27 cellular contexts compared by ENCODE assay signal in genomic region chr19:41990615-41991014, GRCh38. TPM values are rescaled to one million over a fixed set of nuclear protein-coding genes. Genes with fewer than 3 reads are reported as not detected.
"Had no signal": no experiment of that assay in that cellular context is flagged by ENCODE, and none has a peak within 500 bp of the region (broad histone marks: within the 10 kb centered on the region; RNA-seq: fewer than 3 reads in every experiment).

No MANE protein-coding gene starts in this region.

- H3K4me3 Mint-ChIP-seq: neural crest cell; stimulated activated naive B cell treated with anti-CD40 and anti-IgM and Interleukin-4, amounts not matched to agents 10 μg/mL and 1 μg/mL and 100 μg/mL, for 72 hours had no signal

- FAIRE-seq: islet of Langerhans, kidney, pancreas, urothelium cell line had no signal

- H3K9me3 ChIP-seq: lower lobe of right lung, pancreas, psoas muscle, stomach, thoracic aorta, tibial artery, upper lobe of right lung had no signal

- H3K27ac Mint-ChIP-seq: naive thymus-derived CD8-positive, alpha-beta T cell; nephron; stimulated activated naive B cell treated with anti-CD40 and anti-IgM and Interleukin-4, amounts not matched to agents 10 μg/mL and 1 μg/mL and 100 μg/mL, for 72 hours had no signal

- H3K4me1 ChIP-seq: pancreas, psoas muscle had no signal

- ATAC-seq: lower lobe of right lung; naive thymus-derived CD8-positive, alpha-beta T cell; pancreas; psoas muscle; sciatic nerve; stimulated activated naive B cell treated with anti-CD40 and anti-IgM and Interleukin-4, amounts not matched to agents 10 μg/mL and 1 μg/mL and 100 μg/mL, for 72 hours; stimulated activated naive CD8-positive, alpha-beta T cell treated with anti-CD3 and anti-CD28 coated beads, Interleukin-15, Interleukin-2, amounts not matched to agents 100 U/mL and 50 U/mL, for 24 hours; upper lobe of right lung had no signal

- H3K36me3 ChIP-seq: lower lobe of right lung, pancreas, stomach, thoracic aorta, tibial artery, upper lobe of right lung had no signal

- H3K27ac ChIP-seq: lower lobe of right lung, pancreas, psoas muscle, skin epidermis, stomach, thoracic aorta, tibial artery, upper lobe of right lung had no signal

- H3K9me3 Mint-ChIP-seq: immature natural killer cell; naive thymus-derived CD8-positive, alpha-beta T cell; neural crest cell; stimulated activated naive B cell treated with anti-CD40 and anti-IgM and Interleukin-4, amounts not matched to agents 10 μg/mL and 1 μg/mL and 100 μg/mL, for 72 hours had no signal

- DNase-seq: hypothalamus; immature natural killer cell; kidney; lower lobe of right lung; mammary epithelial cell; mesenchymal stem cell; naive thymus-derived CD8-positive, alpha-beta T cell; nucleus accumbens; psoas muscle; stimulated activated CD4-positive, alpha-beta T cell treated with anti-CD3 and anti-CD28 coated beads, Interleukin-12 subunit alpha, Interleukin-12 subunit beta, amount 100 ng/mL, for 4 hours; stimulated activated CD4-positive, alpha-beta T cell treated with anti-CD3 and anti-CD28 coated beads, Interleukin-15, amount 100 ng/mL, for 24 hours; stimulated activated CD4-positive, alpha-beta T cell treated with anti-CD3 and anti-CD28 coated beads, Interleukin-2, amount 100 ng/mL, for 24 hours; stimulated activated CD4-positive, alpha-beta T cell treated with anti-CD3 and anti-CD28 coated beads, Interleukin-4, amount 100 ng/mL, for 1 hour; stimulated activated naive B cell treated with anti-CD40 and anti-IgM and Interleukin-4, amounts not matched to agents 10 μg/mL and 1 μg/mL and 100 μg/mL, for 72 hours; stimulated activated naive CD8-positive, alpha-beta T cell treated with anti-CD3 and anti-CD28 coated beads, Interleukin-15, Interleukin-2, amounts not matched to agents 100 U/mL and 50 U/mL, for 24 hours; stomach; tibial artery; trophoblast cell; upper lobe of right lung had no signal

- H3K4me3 ChIP-seq: lower lobe of right lung, pancreas, psoas muscle, skin epidermis, stomach, thoracic aorta, tibial artery, upper lobe of right lung had no signal

RNA-seq across cellular contexts. Expression of gene ATP1A3, which starts 3.4 kb away (rescaled TPM):
- total RNA-seq: kidney, upper lobe of right lung had no signal
